ENCODE assay signal across 1 cellular context in genomic region chr4:4485806-4486205, GRCh38.
TF ChIP-seq lines count a peak whose summit lies in the region.

No MANE protein-coding gene starts in this region.

TF ChIP-seq in WTC11, 78 proteins besides CTCF, POLR2A, EP300 and RAD21 (continued from another document):
- TF ChIP-seq FOXP4 (CRISPR knock-in tag; IDR thresholded peaks at IDR 0.05), result no peak
- no peak for TF ChIP-seq PRDM15 (CRISPR knock-in tag; IDR thresholded peaks at IDR 0.05)
TF ChIP-seq in WTC11: peak in this region for 0.
